ENCODE assay signal across 1 cellular context in genomic region chr2:52933878-52934277, GRCh38.
TF ChIP-seq lines count a peak whose summit lies in the region.

No MANE protein-coding gene starts in this region.

TF ChIP-seq in H1, 55 proteins besides CTCF, POLR2A, EP300 and RAD21:
- TF ChIP-seq CHD2 (IDR thresholded peaks at IDR 0.05; ENCODE audit: low read length) (no peak), TAF1 (IDR thresholded peaks at IDR 0.05; ENCODE audit: low read depth, low read length) (no peak), EGR1 (IDR thresholded peaks at IDR 0.05; ENCODE audit: borderline replicate concordance, low read depth, low read length) (no peak), ZNF274 (IDR thresholded peaks at IDR 0.05; ENCODE audit: borderline replicate concordance, extremely low read depth, low read length) (no peak), FOSL1 (IDR thresholded peaks at IDR 0.05; ENCODE audit: insufficient read depth, low read depth, low read length) (no peak), PHF8 (conservative IDR thresholded peaks at IDR 0.05; ENCODE audit: low read depth, low read length) (no peak), GTF2F1 (IDR thresholded peaks at IDR 0.05; ENCODE audit: borderline replicate concordance, low read depth, low read length) (no peak), KDM4A (IDR thresholded peaks at IDR 0.05; ENCODE audit: low read depth, low read length, severe bottlenecking) (no peak), ATF3 (IDR thresholded peaks at IDR 0.05; ENCODE audit: insufficient read depth, low read depth, low read length) (no peak), ATF2 (IDR thresholded peaks at IDR 0.05; ENCODE audit: low read length) (no peak), SAP30 (IDR thresholded peaks at IDR 0.05; ENCODE audit: insufficient read depth, insufficient replicate concordance, low read length) (no peak), CHD1 (IDR thresholded peaks at IDR 0.05; ENCODE audit: low read depth, low read length) (no peak), KDM1A (IDR thresholded peaks at IDR 0.05; ENCODE audit: borderline replicate concordance, low read length) (no peak), SRF (IDR thresholded peaks at IDR 0.05; ENCODE audit: low read depth, low read length) (no peak), JUN (IDR thresholded peaks at IDR 0.05; ENCODE audit: low read depth, low read length) (no peak)
TF ChIP-seq in H1: peak in this region for 0.
